ENCODE assay signal across 12 cellular contexts in genomic region chr13:47594833-47595232, GRCh38.
A peak's percentile ranks its signal among the peaks of the same experiment; 100 is the strongest.
DNase-seq lines count a peak whose midpoint lies in the region; ATAC-seq, FAIRE-seq and TF ChIP-seq lines count a peak whose summit lies in the region.
"Had no signal": no experiment of that assay in that cellular context is flagged by ENCODE, and none has a peak within 500 bp of the region (broad histone marks: within the 10 kb centered on the region; RNA-seq: fewer than 3 reads in every experiment).

No MANE protein-coding gene starts in this region.

- no peak for ATAC-seq in GM21526 (IDR thresholded peaks at IDR 0.05; ENCODE audit: low FRiP score, unreplicated experiment)
- ATAC-seq: activated T-cell treated with anti-CD3 and anti-CD28 coated beads, Interleukin-2, amount 50 U/mL, for 72 hours had no signal

- no peak for DNase-seq in AG09309 (ENCODE audit: low read depth)
- DNase-seq in GM06990 (ENCODE audit: extremely low read depth, insufficient read length), result no peak
- peak; percentile 41 for DNase-seq in NAMALWA (ENCODE audit: low spot score)
- peak; percentile 35 for DNase-seq in choroid plexus epithelial cell (ENCODE audit: low read depth)
- no peak for DNase-seq in NCI-H146 treated with DMSO at 0.1 percent for 48 hours (lab: John Stamatoyannopoulos, UW; ENCODE audit: unreplicated experiment)
- DNase-seq in urothelium cell line (ENCODE audit: low spot score), result no peak
- no peak for DNase-seq in amniotic stem cell (lab: John Stamatoyannopoulos, UW)
- DNase-seq: activated T-cell treated with anti-CD3 and anti-CD28 coated beads, Interleukin-2, amount 50 U/mL, for 72 hours; CD4-positive, alpha-beta T cell; NCI-H2227 treated with DMSO at 0.1 percent for 48 hours had no signal

- peak; percentile 10 for TF ChIP-seq CTCF in AG09309 (IDR thresholded peaks at IDR 0.05; ENCODE audit: control insufficient read depth, insufficient read depth, low read depth, low read length, missing control alignments)
- peak; percentile 23 for TF ChIP-seq CTCF in GM06990 (IDR thresholded peaks at IDR 0.05; ENCODE audit: insufficient read depth, low read length, poor library complexity, severe bottlenecking)
- TF ChIP-seq CTCF in choroid plexus epithelial cell (conservative IDR thresholded peaks at IDR 0.05; ENCODE audit: low read depth, low read length), result peak; percentile 43

- no peak overlapping the region for H3K4me3 ChIP-seq in AG09309 (ENCODE audit: control insufficient read depth, low read depth, low read length)
- H3K4me3 ChIP-seq in GM06990 (replicated peaks; ENCODE audit: low read depth, low read length), result no peak overlapping the region
- no peak overlapping the region for H3K4me3 ChIP-seq in choroid plexus epithelial cell (ENCODE audit: low read depth, low read length)
- H3K4me3 ChIP-seq: smooth muscle cell had no signal

- no peaks in the 10 kb centered on the region for H3K36me3 ChIP-seq in GM06990 (ENCODE audit: control insufficient read depth, insufficient read depth, low read length)

- no peaks in the 10 kb centered on the region for H3K27me3 ChIP-seq in GM06990 (replicated peaks; ENCODE audit: control insufficient read depth, insufficient read depth, low read length)

- FAIRE-seq in urothelium cell line (lab: Jason Lieb, UNC), result no peak

Comparison
In these comparisons a context has a peak if more than half of its experiments do, and no peak if none do; other contexts are left out.
1. DNase-seq: peak in NAMALWA (single experiment) and choroid plexus epithelial cell (single experiment); none in AG09309 (single experiment), GM06990 (single experiment), NCI-H146 treated with DMSO at 0.1 percent for 48 hours (single experiment), urothelium cell line (single experiment) and amniotic stem cell (single experiment).
2. Peak in every context shown above with its lines, with median percentiles within 50 percentile points of each other: CTCF ChIP-seq.